Comparison of ENCODE assay signal across 1 cellular context in genomic region chr3:82509951-82510603, GRCh38.
TF ChIP-seq lines count a peak whose summit lies in the region.

No MANE protein-coding gene starts in this region.

TF ChIP-seq in HepG2, 621 proteins besides CTCF, POLR2A, EP300 and RAD21 (continued from another document):
- TF ChIP-seq, protein P1, sequence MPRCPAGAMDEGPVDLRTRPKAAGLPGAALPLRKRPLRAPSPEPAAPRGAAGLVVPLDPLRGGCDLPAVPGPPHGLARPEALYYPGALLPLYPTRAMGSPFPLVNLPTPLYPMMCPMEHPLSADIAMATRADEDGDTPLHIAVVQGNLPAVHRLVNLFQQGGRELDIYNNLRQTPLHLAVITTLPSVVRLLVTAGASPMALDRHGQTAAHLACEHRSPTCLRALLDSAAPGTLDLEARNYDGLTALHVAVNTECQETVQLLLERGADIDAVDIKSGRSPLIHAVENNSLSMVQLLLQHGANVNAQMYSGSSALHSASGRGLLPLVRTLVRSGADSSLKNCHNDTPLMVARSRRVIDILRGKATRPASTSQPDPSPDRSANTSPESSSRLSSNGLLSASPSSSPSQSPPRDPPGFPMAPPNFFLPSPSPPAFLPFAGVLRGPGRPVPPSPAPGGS (CRISPR knock-in tag; IDR thresholded peaks at IDR 0.05) = no peak
- TF ChIP-seq ZFAT (CRISPR knock-in tag; conservative IDR thresholded peaks at IDR 0.05) = no peak
- no peak for TF ChIP-seq YEATS4 (CRISPR knock-in tag; IDR thresholded peaks at IDR 0.05; ENCODE audit: borderline replicate concordance)
- TF ChIP-seq JDP2 (CRISPR knock-in tag; IDR thresholded peaks at IDR 0.05; ENCODE audit: borderline replicate concordance) = no peak
- TF ChIP-seq, protein P2, sequence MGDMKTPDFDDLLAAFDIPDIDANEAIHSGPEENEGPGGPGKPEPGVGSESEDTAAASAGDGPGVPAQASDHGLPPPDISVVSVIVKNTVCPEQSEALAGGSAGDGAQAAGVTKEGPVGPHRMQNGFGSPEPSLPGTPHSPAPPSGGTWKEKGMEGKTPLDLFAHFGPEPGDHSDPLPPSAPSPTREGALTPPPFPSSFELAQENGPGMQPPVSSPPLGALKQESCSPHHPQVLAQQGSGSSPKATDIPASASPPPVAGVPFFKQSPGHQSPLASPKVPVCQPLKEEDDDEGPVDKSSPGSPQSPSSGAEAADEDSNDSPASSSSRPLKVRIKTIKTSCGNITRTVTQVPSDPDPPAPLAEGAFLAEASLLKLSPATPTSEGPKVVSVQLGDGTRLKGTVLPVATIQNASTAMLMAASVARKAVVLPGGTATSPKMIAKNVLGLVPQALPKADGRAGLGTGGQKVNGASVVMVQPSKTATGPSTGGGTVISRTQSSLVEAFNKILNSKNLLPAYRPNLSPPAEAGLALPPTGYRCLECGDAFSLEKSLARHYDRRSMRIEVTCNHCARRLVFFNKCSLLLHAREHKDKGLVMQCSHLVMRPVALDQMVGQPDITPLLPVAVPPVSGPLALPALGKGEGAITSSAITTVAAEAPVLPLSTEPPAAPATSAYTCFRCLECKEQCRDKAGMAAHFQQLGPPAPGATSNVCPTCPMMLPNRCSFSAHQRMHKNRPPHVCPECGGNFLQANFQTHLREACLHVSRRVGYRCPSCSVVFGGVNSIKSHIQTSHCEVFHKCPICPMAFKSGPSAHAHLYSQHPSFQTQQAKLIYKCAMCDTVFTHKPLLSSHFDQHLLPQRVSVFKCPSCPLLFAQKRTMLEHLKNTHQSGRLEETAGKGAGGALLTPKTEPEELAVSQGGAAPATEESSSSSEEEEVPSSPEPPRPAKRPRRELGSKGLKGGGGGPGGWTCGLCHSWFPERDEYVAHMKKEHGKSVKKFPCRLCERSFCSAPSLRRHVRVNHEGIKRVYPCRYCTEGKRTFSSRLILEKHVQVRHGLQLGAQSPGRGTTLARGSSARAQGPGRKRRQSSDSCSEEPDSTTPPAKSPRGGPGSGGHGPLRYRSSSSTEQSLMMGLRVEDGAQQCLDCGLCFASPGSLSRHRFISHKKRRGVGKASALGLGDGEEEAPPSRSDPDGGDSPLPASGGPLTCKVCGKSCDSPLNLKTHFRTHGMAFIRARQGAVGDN (CRISPR knock-in tag; IDR thresholded peaks at IDR 0.05) = no peak
- TF ChIP-seq, protein P3, sequence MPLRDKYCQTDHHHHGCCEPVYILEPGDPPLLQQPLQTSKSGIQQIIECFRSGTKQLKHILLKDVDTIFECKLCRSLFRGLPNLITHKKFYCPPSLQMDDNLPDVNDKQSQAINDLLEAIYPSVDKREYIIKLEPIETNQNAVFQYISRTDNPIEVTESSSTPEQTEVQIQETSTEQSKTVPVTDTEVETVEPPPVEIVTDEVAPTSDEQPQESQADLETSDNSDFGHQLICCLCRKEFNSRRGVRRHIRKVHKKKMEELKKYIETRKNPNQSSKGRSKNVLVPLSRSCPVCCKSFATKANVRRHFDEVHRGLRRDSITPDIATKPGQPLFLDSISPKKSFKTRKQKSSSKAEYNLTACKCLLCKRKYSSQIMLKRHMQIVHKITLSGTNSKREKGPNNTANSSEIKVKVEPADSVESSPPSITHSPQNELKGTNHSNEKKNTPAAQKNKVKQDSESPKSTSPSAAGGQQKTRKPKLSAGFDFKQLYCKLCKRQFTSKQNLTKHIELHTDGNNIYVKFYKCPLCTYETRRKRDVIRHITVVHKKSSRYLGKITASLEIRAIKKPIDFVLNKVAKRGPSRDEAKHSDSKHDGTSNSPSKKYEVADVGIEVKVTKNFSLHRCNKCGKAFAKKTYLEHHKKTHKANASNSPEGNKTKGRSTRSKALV (CRISPR knock-in tag; IDR thresholded peaks at IDR 0.05) = no peak
- no peak for TF ChIP-seq ZNF557 (CRISPR knock-in tag; IDR thresholded peaks at IDR 0.05)
- no peak for TF ChIP-seq ARNT2 (CRISPR knock-in tag; IDR thresholded peaks at IDR 0.05; ENCODE audit: low read depth)
- no peak for TF ChIP-seq FOXO4 (CRISPR knock-in tag; conservative IDR thresholded peaks at IDR 0.05)
- no peak for TF ChIP-seq NCOR1 (IDR thresholded peaks at IDR 0.05; ENCODE audit: borderline replicate concordance, low read length)
